Comparison of ENCODE assay signal across 8 cellular contexts in genomic region chr12:12010277-12011031, GRCh38.
A peak's percentile ranks its signal among the peaks of the same experiment; 100 is the strongest.
DNase-seq lines count a peak whose midpoint lies in the region; ATAC-seq and FAIRE-seq lines count a peak whose summit lies in the region.

No MANE protein-coding gene starts in this region.

- peak; percentile 99 for FAIRE-seq in GM18507 (lab: Jason Lieb, UNC)
- FAIRE-seq in RCC 7860 (lab: Jason Lieb, UNC) = peak; percentile 87

- H3K27ac Mint-ChIP-seq in activated naive CD8-positive, alpha-beta T cell treated with anti-CD3 and anti-CD28 coated beads, Interleukin-2, amount 10 ng/mL, durations not matched to agents 7 days and 5 days = peak overlapping the region; percentile 92

- DNase-seq in GM18507 (ENCODE audit: extremely low spot score, insufficient read length, low read depth) (no peak), RCC 7860 (ENCODE audit: low spot score) (peak; percentile 72), inferior parietal cortex (ENCODE audit: extremely low spot score) (peak; percentile 58), D341Med (ENCODE audit: low spot score) (no peak), NCI-H1436 (lab: John Stamatoyannopoulos, UW) (no peak)
- DNase-seq in activated naive CD8-positive, alpha-beta T cell treated with anti-CD3 and anti-CD28 coated beads, Interleukin-2, amount 10 ng/mL, durations not matched to agents 7 days and 5 days = peak; percentile 71
- peak; percentile 65 to 72 for DNase-seq in stimulated activated CD4-positive, alpha-beta T cell treated with anti-CD3 and anti-CD28 coated beads, Interleukin-15, amount 100 ng/mL, for 48 hours (ENCODE audit: low read depth in 2 of 2)

- H3K4me3 Mint-ChIP-seq in activated naive CD8-positive, alpha-beta T cell treated with anti-CD3 and anti-CD28 coated beads, Interleukin-2, amount 10 ng/mL, durations not matched to agents 7 days and 5 days = peak overlapping the region; percentile 74

- H3K9me3 Mint-ChIP-seq in activated naive CD8-positive, alpha-beta T cell treated with anti-CD3 and anti-CD28 coated beads, Interleukin-2, amount 10 ng/mL, durations not matched to agents 7 days and 5 days = peaks cover 2% of the 10 kb centered on the region

- POLR2A ChIA-PET in activated naive CD8-positive, alpha-beta T cell treated with anti-CD3 and anti-CD28 coated beads, Interleukin-2, amount 10 ng/mL, durations not matched to agents 7 days and 5 days (lab: Charles Lee) = interaction anchor here (1.2 to 3.0 kb wide), 8 partner anchors 12 to 465 kb away, joined by 3 to 28 read pairs (median 8); partner anchors contain the start of genes BORCS5 and ETV6

- peak; percentile 43 for ATAC-seq in HG02885 (IDR thresholded peaks at IDR 0.05; ENCODE audit: poor library complexity, unreplicated experiment)
- peak; percentile 52 for ATAC-seq in activated naive CD8-positive, alpha-beta T cell treated with anti-CD3 and anti-CD28 coated beads, Interleukin-2, amount 10 ng/mL, durations not matched to agents 7 days and 5 days (ENCODE audit: low read depth)

- no peaks in the 10 kb centered on the region for H3K27me3 Mint-ChIP-seq in activated naive CD8-positive, alpha-beta T cell treated with anti-CD3 and anti-CD28 coated beads, Interleukin-2, amount 10 ng/mL, durations not matched to agents 7 days and 5 days

- peaks cover 9% of the 10 kb centered on the region for H3K36me3 Mint-ChIP-seq in activated naive CD8-positive, alpha-beta T cell treated with anti-CD3 and anti-CD28 coated beads, Interleukin-2, amount 10 ng/mL, durations not matched to agents 7 days and 5 days

- H3K4me1 Mint-ChIP-seq in activated naive CD8-positive, alpha-beta T cell treated with anti-CD3 and anti-CD28 coated beads, Interleukin-2, amount 10 ng/mL, durations not matched to agents 7 days and 5 days = peaks cover 47% of the 10 kb centered on the region

Comparison
In these comparisons a context has a peak if more than half of its experiments do, and no peak if none do; other contexts are left out.
1. DNase-seq: peak in RCC 7860 (single experiment), activated naive CD8-positive, alpha-beta T cell treated with anti-CD3 and anti-CD28 coated beads, Interleukin-2, amount 10 ng/mL, durations not matched to agents 7 days and 5 days (single experiment), inferior parietal cortex (single experiment) and stimulated activated CD4-positive, alpha-beta T cell treated with anti-CD3 and anti-CD28 coated beads, Interleukin-15, amount 100 ng/mL, for 48 hours (2 of 2); none in GM18507 (single experiment), D341Med (single experiment) and NCI-H1436 (single experiment).